In genomic region chr12:22624908-22625646, GRCh38 we compare ENCODE assay signal across 8 cellular contexts. TPM values are rescaled to one million over a fixed set of nuclear protein-coding genes. Genes with fewer than 3 reads are reported as not detected.
DNase-seq lines count a peak whose midpoint lies in the region; ATAC-seq and TF ChIP-seq lines count a peak whose summit lies in the region.

TSS of gene ETNK1 (plus strand) at chr12:22625171. CDS start at chr12:22625431, 260 bp downstream.

- H3K9ac ChIP-seq in HUES6 (ENCODE audit: low read length) (peak within 1 kb of the TSS; percentile 95), OCI-LY3 (ENCODE audit: low read length) (peak within 1 kb of the TSS; percentile 91), mucosa of rectum (ENCODE audit: low read depth in 1 of 2, low read length in 2 of 2) (peak within 1 kb of the TSS; percentile 92 to 98)

- no peaks in the 10 kb centered on the region for H3K36me3 ChIP-seq in HUES6 (ENCODE audit: control insufficient read depth, insufficient read depth, low read length)
- peaks cover 4% of the 10 kb centered on the region for H3K36me3 ChIP-seq in OCI-LY3 (replicated peaks; ENCODE audit: low read depth, low read length)
- H3K36me3 ChIP-seq in mucosa of rectum (ENCODE audit: control insufficient read depth in 2 of 2, insufficient read depth in 2 of 2, low read length in 2 of 2): no peaks in the 10 kb centered on the region

- peak; percentile 98 for ATAC-seq in GM21423 (IDR thresholded peaks at IDR 0.05; ENCODE audit: unreplicated experiment)

- H3K9me3 ChIP-seq in HUES6 (ENCODE audit: control insufficient read depth, insufficient read depth, low read depth, low read length) (no peaks in the 10 kb centered on the region), OCI-LY3 (ENCODE audit: insufficient read depth, low read length) (no peaks in the 10 kb centered on the region), mucosa of rectum (ENCODE audit: control insufficient read depth in 2 of 2, low read length in 2 of 2) (no peaks in the 10 kb centered on the region)

- H2AFZ ChIP-seq in OCI-LY3 (ENCODE audit: low read depth, low read length): peak within 1 kb of the TSS; percentile 99

- H3K79me2 ChIP-seq in OCI-LY3 (ENCODE audit: low read length): peaks cover 57% of the 10 kb centered on the region

- peaks cover 18% of the 10 kb centered on the region for H3K4me1 ChIP-seq in HUES6 (ENCODE audit: control insufficient read depth, insufficient read depth, low read length)
- peaks cover 23% of the 10 kb centered on the region for H3K4me1 ChIP-seq in OCI-LY3 (ENCODE audit: low read length)
- peaks cover 8 to 17% of the 10 kb centered on the region in 2 donors for H3K4me1 ChIP-seq in mucosa of rectum (ENCODE audit: control insufficient read depth in 2 of 2, insufficient read depth in 2 of 2, low read length in 2 of 2)

- DNase-seq in D341Med (ENCODE audit: low spot score) (peak; percentile 94), activated T-cell treated with anti-CD3 and anti-CD28 coated beads for 48 hours (ENCODE audit: low read depth) (peak; percentile 90), epithelial cell of proximal tubule (ENCODE audit: low read depth) (peak; percentile 36)
- peak; percentile 92 for DNase-seq in stimulated activated CD8-positive, alpha-beta memory T cell treated with anti-CD3 and anti-CD28 coated beads, Interleukin-4, amount 100 ng/mL, for 48 hours

- TF ChIP-seq CTCF in OCI-LY3 (IDR thresholded peaks at IDR 0.05; ENCODE audit: low read depth, low read length) (no peak), epithelial cell of proximal tubule (conservative IDR thresholded peaks at IDR 0.05; ENCODE audit: low read depth, low read length) (no peak)

- H4K20me1 ChIP-seq in OCI-LY3 (ENCODE audit: insufficient read depth, low read length): peaks cover 34% of the 10 kb centered on the region

- peak within 1 kb of the TSS; percentile 84 for H3K4me2 ChIP-seq in OCI-LY3 (ENCODE audit: low read length)

- H3K27me3 ChIP-seq in HUES6 (ENCODE audit: control insufficient read depth, insufficient read depth, low read length) (no peaks in the 10 kb centered on the region), OCI-LY3 (ENCODE audit: low read depth, low read length) (no peaks in the 10 kb centered on the region), mucosa of rectum (ENCODE audit: control insufficient read depth in 2 of 2, insufficient read depth in 2 of 2, low read length in 2 of 2) (no peaks in the 10 kb centered on the region)

- H3K27ac ChIP-seq in HUES6 (ENCODE audit: low read depth, low read length): peak within 1 kb of the TSS; percentile 81
- H3K27ac ChIP-seq in OCI-LY3 (ENCODE audit: low read length): peak within 1 kb of the TSS; percentile 67
- H3K27ac ChIP-seq in mucosa of rectum (ENCODE audit: low read depth in 2 of 2, low read length in 2 of 2): peak within 1 kb of the TSS; percentile 97

- H3K4me3 ChIP-seq in HUES6 (ENCODE audit: low read depth, low read length) (peak within 1 kb of the TSS; percentile 72), OCI-LY3 (ENCODE audit: low read length) (peak within 1 kb of the TSS; percentile 82), epithelial cell of proximal tubule (ENCODE audit: low read depth, low read length) (peak within 1 kb of the TSS; percentile 95), mucosa of rectum (ENCODE audit: low read length in 2 of 2) (peak within 1 kb of the TSS; percentile 71 to 96)

RNA-seq across cellular contexts. Expression of gene ETNK1, which starts in this region (rescaled TPM):
- 21.1 and 24.4 TPM in 2 replicates for total RNA-seq in epithelial cell of proximal tubule

Comparison
In these comparisons a context has a peak if more than half of its experiments do, and no peak if none do; other contexts are left out.
1. Peak in every context shown above with its lines: DNase-seq, ATAC-seq, H3K4me3 ChIP-seq and H3K27ac ChIP-seq.
2. DNase-seq: peak in every context shown above with its lines; median percentile 94 in D341Med; 92 in stimulated activated CD8-positive, alpha-beta memory T cell treated with anti-CD3 and anti-CD28 coated beads, Interleukin-4, amount 100 ng/mL, for 48 hours; 90 in activated T-cell treated with anti-CD3 and anti-CD28 coated beads for 48 hours; 36 in epithelial cell of proximal tubule.